ENCODE assay signal across 33 cellular contexts in genomic region chrX:130504019-130504418, GRCh38.
DNase-seq lines count a peak whose midpoint lies in the region; ATAC-seq, FAIRE-seq and TF ChIP-seq lines count a peak whose summit lies in the region.
"Had no signal": no experiment of that assay in that cellular context is flagged by ENCODE, and none has a peak within 500 bp of the region (broad histone marks: within the 10 kb centered on the region; RNA-seq: fewer than 3 reads in every experiment).

No MANE protein-coding gene starts in this region.

- ATAC-seq in K562, result no peak
- no peak for ATAC-seq in HG03045 (IDR thresholded peaks at IDR 0.05; ENCODE audit: unreplicated experiment)
- no peak for ATAC-seq in stimulated activated memory B cell treated with anti-CD40 and anti-IgM and Interleukin-4, amounts not matched to agents 10 μg/mL and 1 μg/mL and 100 μg/mL, for 72 hours
- ATAC-seq: A549; CD8-positive, alpha-beta T cell had no signal

- H3K9me3 ChIP-seq in HEK293 (ENCODE audit: control insufficient read depth, insufficient read depth, low read depth, low read length), result no peaks in the 10 kb centered on the region
- no peaks in the 10 kb centered on the region for H3K9me3 ChIP-seq in K562 (replicated peaks; ENCODE audit: control insufficient read depth, insufficient read depth, low read depth, low read length)
- H3K9me3 ChIP-seq: A549, BE2C, BLaER1, Caco-2 had no signal

- TF ChIP-seq EP300 in K562 (IDR thresholded peaks at IDR 0.05; ENCODE audit: low read length), result no peak

- CTCF ChIA-PET in HEK293 (lab: Yijun Ruan, JAX), result no interaction called here
- CTCF ChIA-PET in K562 (lab: Yijun Ruan, JAX; ENCODE audit: low intra/inter-chr PET ratio), result interaction anchor here (0.7 kb wide), 1 partner anchor 393 kb away, joined by 3 read pairs; no protein-coding TSS in a partner anchor

- in situ Hi-C loops in K562 (cut with MboI), result no loop called here

- H3K27ac Mint-ChIP-seq in stimulated activated memory B cell treated with anti-CD40 and anti-IgM and Interleukin-4, amounts not matched to agents 10 μg/mL and 1 μg/mL and 100 μg/mL, for 72 hours, result no peak overlapping the region
- H3K27ac Mint-ChIP-seq: B cell; CD14-positive monocyte; CD4-positive, alpha-beta memory T cell; CD4-positive, alpha-beta T cell; CD4-positive, CD25-positive, alpha-beta regulatory T cell; CD8-positive, alpha-beta memory T cell; CD8-positive, alpha-beta T cell had no signal

- FAIRE-seq in K562 (lab: Jason Lieb, UNC), result no peak
- FAIRE-seq: A204.1, A549, D721Med had no signal

- no peak for TF ChIP-seq RAD21 in K562 (CRISPR knock-in tag; conservative IDR thresholded peaks at IDR 0.05 in 1 of 2, IDR thresholded peaks at IDR 0.05 in 1 of 2)

- no peaks in the 10 kb centered on the region for H3K4me1 ChIP-seq in HEK293 (ENCODE audit: control insufficient read depth, insufficient read depth, low read length)
- H3K4me1 ChIP-seq in K562 (replicated peaks in 1 of 2; ENCODE audit: control insufficient read depth in 2 of 2, insufficient read depth in 2 of 2, low read length in 2 of 2), result no peaks in the 10 kb centered on the region
- H3K4me1 ChIP-seq: A549; BE2C; BLaER1; BLaER1 treated with 17β-estradiol and CSF1 and Interleukin-3, amounts not matched to agents 10 nM and 100 nM; Caco-2 had no signal

- no peak for TF ChIP-seq POLR2A in K562 (conservative IDR thresholded peaks at IDR 0.05)

- H3K9me1 ChIP-seq in K562 (ENCODE audit: control insufficient read depth, insufficient read depth, low read length), result no peaks in the 10 kb centered on the region

- H3K27me3 ChIP-seq in K562 (ENCODE audit: control insufficient read depth in 2 of 2, insufficient read depth in 2 of 2, low read length in 2 of 2), result no peaks in the 10 kb centered on the region
- H3K27me3 ChIP-seq: BE2C had no signal

- no peak overlapping the region for H3K4me3 Mint-ChIP-seq in stimulated activated memory B cell treated with anti-CD40 and anti-IgM and Interleukin-4, amounts not matched to agents 10 μg/mL and 1 μg/mL and 100 μg/mL, for 72 hours
- H3K4me3 Mint-ChIP-seq: B cell; CD14-positive monocyte; CD4-positive, alpha-beta memory T cell; CD4-positive, alpha-beta T cell; CD4-positive, CD25-positive, alpha-beta regulatory T cell; CD8-positive, alpha-beta memory T cell; CD8-positive, alpha-beta T cell had no signal

- no peak overlapping the region for H3K4me2 ChIP-seq in K562 (ENCODE audit: insufficient read depth, low read length)
- H3K4me2 ChIP-seq: A549; BLaER1; BLaER1 treated with 17β-estradiol and CSF1 and Interleukin-3, amounts not matched to agents 10 nM and 100 nM had no signal

- H3K27me3 Mint-ChIP-seq in stimulated activated memory B cell treated with anti-CD40 and anti-IgM and Interleukin-4, amounts not matched to agents 10 μg/mL and 1 μg/mL and 100 μg/mL, for 72 hours, result peaks cover 25% of the 10 kb centered on the region
- H3K27me3 Mint-ChIP-seq: CD4-positive, alpha-beta memory T cell had no signal

- BruUV-seq in K562 (replicated peaks; lab: Mats Ljungman, UMichigan), result no TSS peak

- H3K4me3 ChIP-seq in HEK293 (ENCODE audit: low read depth, low read length) (no peak overlapping the region), K562 (no peak overlapping the region)
- H3K4me3 ChIP-seq: A549; BLaER1; BLaER1 treated with 17β-estradiol and CSF1 and Interleukin-3, amounts not matched to agents 10 nM and 100 nM had no signal

- H3K27ac ChIP-seq in HEK293 (ENCODE audit: extremely low read depth, low read depth, low read length) (no peak overlapping the region), K562 (ENCODE audit: extremely low read depth, low read depth, low read length) (no peak overlapping the region)
- H3K27ac ChIP-seq: 22Rv1; A549; BLaER1; BLaER1 treated with 17β-estradiol and CSF1 and Interleukin-3, amounts not matched to agents 10 nM and 100 nM; C4-2B had no signal

- no peak overlapping the region for H3K9ac ChIP-seq in K562 (ENCODE audit: insufficient read depth in 1 of 2, low read depth in 2 of 2, low read length in 2 of 2)
- H3K9ac ChIP-seq: BLaER1; BLaER1 treated with 17β-estradiol and CSF1 and Interleukin-3, amounts not matched to agents 10 nM and 100 nM had no signal

- no peaks in the 10 kb centered on the region for H3K4me1 Mint-ChIP-seq in stimulated activated memory B cell treated with anti-CD40 and anti-IgM and Interleukin-4, amounts not matched to agents 10 μg/mL and 1 μg/mL and 100 μg/mL, for 72 hours
- H3K4me1 Mint-ChIP-seq: B cell; CD14-positive monocyte; CD4-positive, alpha-beta memory T cell; CD4-positive, CD25-positive, alpha-beta regulatory T cell; CD8-positive, alpha-beta memory T cell had no signal

- H2AFZ ChIP-seq in K562 (ENCODE audit: low read depth, low read length), result no peak overlapping the region

- WGBS in K562 (ENCODE audit: insufficient coverage, low coverage, missing lambda C conversion rate), result no CpG with 5 or more reads among the region's 2 CpGs

- H3K36me3 ChIP-seq in HEK293 (ENCODE audit: control insufficient read depth in 2 of 2, insufficient read depth in 1 of 2, low read length in 2 of 2), result no peaks in the 10 kb centered on the region
- no peaks in the 10 kb centered on the region for H3K36me3 ChIP-seq in K562 (ENCODE audit: control insufficient read depth, insufficient read depth, low read length)
- H3K36me3 ChIP-seq: BE2C; BLaER1; BLaER1 treated with 17β-estradiol and CSF1 and Interleukin-3, amounts not matched to agents 10 nM and 100 nM had no signal

- H3K9me3 Mint-ChIP-seq in stimulated activated memory B cell treated with anti-CD40 and anti-IgM and Interleukin-4, amounts not matched to agents 10 μg/mL and 1 μg/mL and 100 μg/mL, for 72 hours, result peaks cover 6% of the 10 kb centered on the region
- H3K9me3 Mint-ChIP-seq: CD4-positive, alpha-beta memory T cell; CD4-positive, alpha-beta T cell; CD8-positive, alpha-beta memory T cell; CD8-positive, alpha-beta T cell had no signal

- intact Hi-C loops in K562 (cut with micrococcal nuclease), result no loop called here

- DNase-seq in K562 (ENCODE audit: extremely low read depth in 1 of 4, low spot score in 3 of 4), result no peak
- DNase-seq: 8988T; ACHN; AML-193; BE2C; C1 segment of cervical spinal cord; Caco-2; Calu3; CD4-positive, alpha-beta memory T cell; CD4-positive, alpha-beta T cell; CD4-positive, CD25-positive, alpha-beta regulatory T cell; CD8-positive, alpha-beta memory T cell; CD8-positive, alpha-beta T cell; COR-L47; DMS 273 treated with DMSO at 0.1 percent for 48 hours; DMS153; DMS53; DMS79; DMS79 treated with DMSO at 0.1 percent for 48 hours; DND-41; EL had no signal

- H3K36me3 Mint-ChIP-seq in stimulated activated memory B cell treated with anti-CD40 and anti-IgM and Interleukin-4, amounts not matched to agents 10 μg/mL and 1 μg/mL and 100 μg/mL, for 72 hours, result no peaks in the 10 kb centered on the region
- H3K36me3 Mint-ChIP-seq: CD14-positive monocyte; CD4-positive, alpha-beta memory T cell; CD4-positive, CD25-positive, alpha-beta regulatory T cell; CD8-positive, alpha-beta T cell had no signal

- POLR2A ChIA-PET in HEK293 (lab: Yijun Ruan, JAX), result no interaction called here
- POLR2A ChIA-PET in K562 (lab: Yijun Ruan, JAX), result no interaction called here

- H4K20me1 ChIP-seq in K562 (replicated peaks; ENCODE audit: control insufficient read depth, insufficient read depth, low read length), result no peaks in the 10 kb centered on the region
- H4K20me1 ChIP-seq: BLaER1; BLaER1 treated with 17β-estradiol and CSF1 and Interleukin-3, amounts not matched to agents 10 nM and 100 nM had no signal

- TF ChIP-seq CTCF in HEK293 (tag by site-specific recombination; IDR thresholded peaks at IDR 0.05) (no peak), K562 (IDR thresholded peaks at IDR 0.05 in 2 of 3, conservative IDR thresholded peaks at IDR 0.05 in 1 of 3; ENCODE audit: insufficient read depth in 2 of 3, low read depth in 1 of 3, low read length in 3 of 3) (no peak)

- no peaks in the 10 kb centered on the region for H3K79me2 ChIP-seq in K562 (ENCODE audit: control insufficient read depth, insufficient read depth, low read length)

TF ChIP-seq in HEK293, 187 proteins besides CTCF, POLR2A, EP300 and RAD21 (continues in another document):
- peak; percentile 86 for TF ChIP-seq PRDM1 (tag by site-specific recombination; IDR thresholded peaks at IDR 0.05)
- TF ChIP-seq ZSCAN18 (tag by site-specific recombination; IDR thresholded peaks at IDR 0.05), result no peak
- peak; percentile 51 for TF ChIP-seq ZNF366 (tag by site-specific recombination; conservative IDR thresholded peaks at IDR 0.05)
- no peak for TF ChIP-seq ZFP37 (tag by site-specific recombination; IDR thresholded peaks at IDR 0.05)
- TF ChIP-seq ZBTB7A (tag by site-specific recombination; IDR thresholded peaks at IDR 0.05; ENCODE audit: low read depth), result no peak

TF ChIP-seq in K562, 482 proteins besides CTCF, POLR2A, EP300 and RAD21:
- no peak for TF ChIP-seq ZNF766 (CRISPR knock-in tag; conservative IDR thresholded peaks at IDR 0.05)
- no peak for TF ChIP-seq ZNF445 (CRISPR knock-in tag; IDR thresholded peaks at IDR 0.05; ENCODE audit: low read depth)
- no peak for TF ChIP-seq ZNF253 (CRISPR knock-in tag; conservative IDR thresholded peaks at IDR 0.05)
- TF ChIP-seq ZNF512 (tag; IDR thresholded peaks at IDR 0.05), result 0 out of 2 replicates have a peak, but pooled peaks have one; percentile 50
